Comparison of ENCODE assay signal across 16 cellular contexts in genomic region chr6:74671558-74672025, GRCh38.
DNase-seq lines count a peak whose midpoint lies in the region; TF ChIP-seq lines count a peak whose summit lies in the region.
"Had no signal": no experiment of that assay in that cellular context is flagged by ENCODE, and none has a peak within 500 bp of the region (broad histone marks: within the 10 kb centered on the region; RNA-seq: fewer than 3 reads in every experiment).

No MANE protein-coding gene starts in this region.

- DNase-seq in GM23248 (peak; percentile 94), amniotic epithelial cell (ENCODE audit: low read depth) (peak; percentile 86), fibroblast of the aortic adventitia (ENCODE audit: low read depth) (peak; percentile 94), stromal cell of bone marrow (ENCODE audit: low read depth) (peak; percentile 99), ecto neural progenitor cell (ENCODE audit: low spot score) (no peak), ACHN (no peak), mesenteric fat pad (ENCODE audit: low spot score) (no peak), substantia nigra (lab: John Stamatoyannopoulos, UW) (no peak)
- DNase-seq: activated CD4-positive, alpha-beta T cell treated with anti-CD3 and anti-CD28 coated beads, Interleukin-2, amount 10 ng/mL, durations not matched to agents 24 days and 14 days; activated T-cell treated with anti-CD3 and anti-CD28 coated beads, Interleukin-2, amount 50 U/mL, for 4 hours; CD4-positive, alpha-beta T cell; kidney; NCI-H187 treated with DMSO at 0.1 percent for 48 hours; NCI-H748 treated with DMSO at 0.1 percent for 48 hours; stimulated activated CD4-positive, alpha-beta T cell treated with anti-CD3 and anti-CD28 coated beads, Interleukin-4, amount 100 ng/mL, for 1 hour had no signal

- H3K27me3 ChIP-seq in GM23248 (replicated peaks; ENCODE audit: insufficient read depth) = no peaks in the 10 kb centered on the region

- WGBS in GM23248 (ENCODE audit: low coverage in 1 of 2, low lambda C conversion rate in 2 of 2, missing lambda C conversion rate in 2 of 2), 2 experiments = 4% methylated on average over 6 of the region's 6 CpGs

- H3K27ac ChIP-seq in GM23248 (peak overlapping the region; percentile 81), substantia nigra (ENCODE audit: low read depth, low read length, poor library complexity, severe bottlenecking) (no peak overlapping the region)
- H3K27ac ChIP-seq: KMS-11 had no signal

- peaks cover 27% of the 10 kb centered on the region for H3F3A ChIP-seq in GM23248 (ENCODE audit: insufficient read depth)

- H3K4me3 ChIP-seq in GM23248 = peak overlapping the region; percentile 23
- no peak overlapping the region for H3K4me3 ChIP-seq in fibroblast of the aortic adventitia (ENCODE audit: low read depth, low read length)

- TF ChIP-seq CTCF in fibroblast of the aortic adventitia (IDR thresholded peaks at IDR 0.05; ENCODE audit: insufficient read depth, low read length) = no peak

- no peaks in the 10 kb centered on the region for H4K20me1 ChIP-seq in GM23248 (ENCODE audit: insufficient read depth)

- in situ Hi-C loops in GM23248 (cut with MboI) (no loop called here), ACHN (cut with HindIII; ENCODE audit: low pct_ligation_motif_present, low pct_unique_long_range_greater_than_20kb, low sequenced_read_pairs) (no loop called here)

- H3K79me2 ChIP-seq in GM23248 (ENCODE audit: insufficient read depth) = no peaks in the 10 kb centered on the region

- H3K4me1 ChIP-seq in GM23248 (ENCODE audit: insufficient read depth) = peaks cover 20% of the 10 kb centered on the region

- no peaks in the 10 kb centered on the region for H3K9me2 ChIP-seq in GM23248 (ENCODE audit: insufficient read depth)

- H3K4me2 ChIP-seq in GM23248 (ENCODE audit: unreplicated experiment) = peak overlapping the region; percentile 63
- H3K4me2 ChIP-seq: KMS-11 had no signal

- no peaks in the 10 kb centered on the region for H3K36me3 ChIP-seq in GM23248 (ENCODE audit: low read depth)

- H3K9ac ChIP-seq in GM23248 = peak overlapping the region; percentile 10
- H3K9ac ChIP-seq: KMS-11 had no signal

- H2AFZ ChIP-seq in GM23248 = peak overlapping the region; percentile 14; the same call in 1 of the 2 replicates

- no peaks in the 10 kb centered on the region for H3K9me3 ChIP-seq in GM23248 (ENCODE audit: low read depth)

Comparison
In these comparisons a context has a peak if more than half of its experiments do, and no peak if none do; other contexts are left out.
1. DNase-seq: peak in GM23248 (single experiment), amniotic epithelial cell (single experiment), fibroblast of the aortic adventitia (single experiment) and stromal cell of bone marrow (single experiment); none in ecto neural progenitor cell (single experiment), ACHN (single experiment), mesenteric fat pad (single experiment) and substantia nigra (0 of 49).